ENCODE assay signal across 10 cellular contexts in the genomic region with DNA sequence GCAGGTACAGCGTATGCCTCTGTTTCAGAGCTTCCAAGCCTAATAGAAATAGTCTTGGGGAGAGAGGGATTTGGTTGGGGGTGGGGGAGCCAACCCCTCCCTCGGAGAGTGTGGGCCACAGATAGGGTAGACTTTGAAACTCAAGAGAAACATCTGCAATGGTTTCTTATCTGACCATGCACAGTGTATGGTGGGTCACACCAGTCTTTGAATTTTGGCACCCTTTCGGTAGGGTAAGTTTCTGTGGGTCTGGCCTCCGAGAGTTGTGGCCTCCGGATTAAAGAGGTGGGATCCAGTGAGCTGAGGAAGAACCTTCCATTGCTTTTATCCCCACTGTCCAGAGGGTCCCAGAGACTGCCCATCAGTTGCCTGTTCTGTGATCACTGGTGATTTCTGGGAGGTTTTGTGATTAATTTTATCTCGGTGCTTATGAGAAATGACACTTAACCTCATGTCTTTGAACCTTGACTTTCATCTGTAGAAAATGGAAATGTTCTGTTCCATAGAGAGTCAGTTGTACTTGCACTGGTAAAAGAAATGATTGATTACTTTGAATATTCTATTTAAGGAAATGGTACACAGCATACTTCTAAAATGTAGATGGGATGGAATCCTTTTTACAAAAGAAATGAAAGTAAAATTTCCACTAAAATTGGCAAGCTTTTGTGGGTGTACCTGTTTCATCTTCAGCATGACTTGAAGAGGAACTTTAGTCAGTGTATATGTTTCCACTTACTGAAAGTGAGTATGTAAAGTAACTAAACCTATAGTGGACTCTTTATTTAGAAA.
DNase-seq lines count a peak whose midpoint lies in the region; ATAC-seq, FAIRE-seq and TF ChIP-seq lines count a peak whose summit lies in the region.
"Had no signal": no experiment of that assay in that cellular context is flagged by ENCODE, and none has a peak within 500 bp of the region (broad histone marks: within the 10 kb centered on the region; RNA-seq: fewer than 3 reads in every experiment).

No MANE protein-coding gene starts in this region.

- DNase-seq in GM18507 (ENCODE audit: extremely low spot score, insufficient read length, low read depth) (no peak), esophagus muscularis mucosa (ENCODE audit: extremely low spot score) (peak; percentile 34), T-helper 9 cell (no peak), uterus (no peak), lower leg skin (ENCODE audit: low spot score in 2 of 2) (no peak), RPMI8226 (no peak)
- DNase-seq: activated CD4-positive, alpha-beta T cell treated with anti-CD3 and anti-CD28 coated beads for 4 hours; effector CD4-positive, alpha-beta T cell had no signal

- 91% methylated on average over 5 of the region's 6 CpGs for WGBS in esophagus muscularis mucosa
- 85 to 87% methylated on average over 6 of the region's 6 CpGs for WGBS in lower leg skin, 2 donors

- peak; percentile 83 for FAIRE-seq in GM18507 (lab: Jason Lieb, UNC)

- ATAC-seq in GM21529 (IDR thresholded peaks at IDR 0.05; ENCODE audit: unreplicated experiment) = peak; percentile 57
- peak; percentile 41 for ATAC-seq in HG03575 (IDR thresholded peaks at IDR 0.05; ENCODE audit: extremely low read depth, insufficient number of reproducible peaks, low FRiP score, unreplicated experiment)

- H3K27me3 ChIP-seq in esophagus muscularis mucosa = no peaks in the 10 kb centered on the region
- H3K27me3 ChIP-seq in uterus = no peaks in the 10 kb centered on the region

- TF ChIP-seq CTCF in esophagus muscularis mucosa (IDR thresholded peaks at IDR 0.05) (no peak), uterus (IDR thresholded peaks at IDR 0.05) (no peak), lower leg skin (IDR thresholded peaks at IDR 0.05) (no peak)

- TF ChIP-seq EP300 in esophagus muscularis mucosa (IDR thresholded peaks at IDR 0.05) = no peak

- H3K36me3 ChIP-seq in esophagus muscularis mucosa (no peaks in the 10 kb centered on the region), uterus (no peaks in the 10 kb centered on the region)

- H3K27ac ChIP-seq in esophagus muscularis mucosa (replicated peaks in 1 of 4) (peak overlapping the region in 1 of 4 donors; percentile 6), uterus (no peak overlapping the region)

- no peak for TF ChIP-seq POLR2A in esophagus muscularis mucosa (IDR thresholded peaks at IDR 0.05; ENCODE audit: low read depth)
- no peak for TF ChIP-seq POLR2A in uterus (IDR thresholded peaks at IDR 0.05)
- TF ChIP-seq POLR2A in lower leg skin (IDR thresholded peaks at IDR 0.05) = no peak

- H3K4me1 ChIP-seq in esophagus muscularis mucosa = peaks cover 47 to 66% (median 54%) of the 10 kb centered on the region in 4 donors
- peaks cover 0 to 4% of the 10 kb centered on the region in 2 donors for H3K4me1 ChIP-seq in uterus

- intact Hi-C loops in esophagus muscularis mucosa (cut with DNase I) (no loop called here), uterus (cut with DNase I; ENCODE audit: low total_unique reads) (no loop called here), lower leg skin (cut with DNase I; ENCODE audit: low total_unique reads) (no loop called here)

- H3K9me3 ChIP-seq in esophagus muscularis mucosa (no peaks in the 10 kb centered on the region), uterus (no peaks in the 10 kb centered on the region)

- H3K4me3 ChIP-seq in esophagus muscularis mucosa = no peak overlapping the region
- no peak overlapping the region for H3K4me3 ChIP-seq in uterus
- no peak overlapping the region for H3K4me3 ChIP-seq in lower leg skin (ENCODE audit: low read depth, poor library complexity, severe bottlenecking)
